9 cellular contexts compared by ENCODE assay signal in the genomic region with DNA sequence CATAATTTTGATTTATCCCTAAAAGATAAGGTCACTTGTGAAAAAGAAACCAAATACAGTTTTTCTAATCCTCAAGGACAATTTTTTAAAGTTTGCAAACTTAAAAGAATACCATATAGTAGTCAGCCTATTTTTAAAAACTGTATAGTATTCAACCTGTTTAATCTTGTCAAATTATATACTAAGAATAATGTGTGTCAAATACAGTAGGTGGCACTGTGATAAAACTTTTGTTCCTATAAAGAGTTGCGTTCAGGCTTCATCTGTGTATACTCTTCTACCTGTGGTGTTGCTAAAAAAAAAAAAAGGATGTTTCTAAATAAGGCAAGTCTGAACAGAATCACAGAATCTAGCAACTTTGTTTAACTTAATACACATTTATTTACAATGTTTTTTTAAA.
DNase-seq lines count a peak whose midpoint lies in the region; ATAC-seq and TF ChIP-seq lines count a peak whose summit lies in the region.
"Had no signal": no experiment of that assay in that cellular context is flagged by ENCODE, and none has a peak within 500 bp of the region (broad histone marks: within the 10 kb centered on the region; RNA-seq: fewer than 3 reads in every experiment).

No MANE protein-coding gene starts in this region.

- CTCF ChIA-PET in WTC11 (lab: Charles Lee): interaction anchor here (1.6 kb wide), 1 partner anchor 147 kb away, joined by 5 read pairs; no protein-coding TSS in a partner anchor

- H3K9me3 Mint-ChIP-seq in HFFc6 (no peaks in the 10 kb centered on the region), WTC11 (no peaks in the 10 kb centered on the region)
- H3K9me3 Mint-ChIP-seq in activated T-cell treated with anti-CD3 and anti-CD28 coated beads, Interleukin-2, amount 50 U/mL, for 4 hours: no peaks in the 10 kb centered on the region

- DNase-seq in CD1c-positive myeloid dendritic cell (ENCODE audit: extremely low spot score): peak; percentile 13
- peak; percentile 16 for DNase-seq in HFFc6
- DNase-seq in SW480 (ENCODE audit: low spot score): peak; percentile 77
- peak; percentile 7 for DNase-seq in kidney glomerular epithelial cell (lab: John Stamatoyannopoulos, UW)
- DNase-seq in activated naive CD4-positive, alpha-beta T cell treated with Interleukin-2 at 50 U/mL for 16 hours: no peak
- DNase-seq in GM10266 (ENCODE audit: extremely low spot score): no peak
- DNase-seq in activated T-cell treated with anti-CD3 and anti-CD28 coated beads, Interleukin-2, amount 50 U/mL, for 4 hours: no peak
- no peak for DNase-seq in WTC11 (ENCODE audit: low spot score)
- DNase-seq: stimulated activated CD4-positive, alpha-beta T cell treated with anti-CD3 and anti-CD28 coated beads, Interleukin-2, amount 100 ng/mL, for 24 hours had no signal

- POLR2A ChIA-PET in WTC11 (lab: Charles Lee): no interaction called here

- H3K4me3 Mint-ChIP-seq in HFFc6 (no peak overlapping the region), WTC11 (no peak overlapping the region)
- no peak overlapping the region for H3K4me3 Mint-ChIP-seq in activated T-cell treated with anti-CD3 and anti-CD28 coated beads, Interleukin-2, amount 50 U/mL, for 4 hours

- peaks cover 20% of the 10 kb centered on the region for H3K36me3 Mint-ChIP-seq in HFFc6 (ENCODE audit: low read depth)
- H3K36me3 Mint-ChIP-seq in activated T-cell treated with anti-CD3 and anti-CD28 coated beads, Interleukin-2, amount 50 U/mL, for 4 hours (ENCODE audit: insufficient read depth): peaks cover 16% of the 10 kb centered on the region
- H3K36me3 Mint-ChIP-seq in WTC11: peaks cover 40% of the 10 kb centered on the region

- ATAC-seq in activated T-cell treated with anti-CD3 and anti-CD28 coated beads, Interleukin-2, amount 50 U/mL, for 4 hours: no peak
- no peak for ATAC-seq in WTC11

- H3K27ac Mint-ChIP-seq in HFFc6: no peak overlapping the region
- H3K27ac Mint-ChIP-seq in WTC11: no peak overlapping the region

- no peaks in the 10 kb centered on the region for H3K27me3 Mint-ChIP-seq in HFFc6 (ENCODE audit: insufficient read depth)
- H3K27me3 Mint-ChIP-seq in activated T-cell treated with anti-CD3 and anti-CD28 coated beads, Interleukin-2, amount 50 U/mL, for 4 hours (ENCODE audit: low read depth): no peaks in the 10 kb centered on the region
- H3K27me3 Mint-ChIP-seq in WTC11 (ENCODE audit: low read depth): no peaks in the 10 kb centered on the region

- H3K4me1 Mint-ChIP-seq in HFFc6 (ENCODE audit: low read depth) (peaks cover 11% of the 10 kb centered on the region), WTC11 (no peaks in the 10 kb centered on the region)
- H3K4me1 Mint-ChIP-seq in activated T-cell treated with anti-CD3 and anti-CD28 coated beads, Interleukin-2, amount 50 U/mL, for 4 hours (ENCODE audit: low read depth): peaks cover 2% of the 10 kb centered on the region

- TF ChIP-seq CTCF in HFFc6 (IDR thresholded peaks at IDR 0.05) (peak; percentile 73), GM10266 (IDR thresholded peaks at IDR 0.05; ENCODE audit: control insufficient read depth, insufficient read depth, low read depth, missing control alignments) (no peak), WTC11 (IDR thresholded peaks at IDR 0.05) (no peak; the same call in 1 of the 2 replicates)

TF ChIP-seq in WTC11, 78 proteins besides CTCF, POLR2A, EP300 and RAD21:
- no peak for TF ChIP-seq ZBTB43 (CRISPR knock-in tag; IDR thresholded peaks at IDR 0.05)
- no peak for TF ChIP-seq SMAD3 (CRISPR knock-in tag; IDR thresholded peaks at IDR 0.05; ENCODE audit: borderline replicate concordance)
- no peak for TF ChIP-seq NFATC4 (CRISPR knock-in tag; IDR thresholded peaks at IDR 0.05)
- no peak for TF ChIP-seq GRHL2 (CRISPR knock-in tag; IDR thresholded peaks at IDR 0.05; ENCODE audit: insufficient replicate concordance, severe bottlenecking)
- TF ChIP-seq ZMAT4 (CRISPR knock-in tag; IDR thresholded peaks at IDR 0.05): no peak
- TF ChIP-seq IRF2 (CRISPR knock-in tag; IDR thresholded peaks at IDR 0.05; ENCODE audit: borderline replicate concordance, low read depth): no peak
- no peak for TF ChIP-seq NFE2L1 (CRISPR knock-in tag; IDR thresholded peaks at IDR 0.05)
- TF ChIP-seq, protein P1, sequence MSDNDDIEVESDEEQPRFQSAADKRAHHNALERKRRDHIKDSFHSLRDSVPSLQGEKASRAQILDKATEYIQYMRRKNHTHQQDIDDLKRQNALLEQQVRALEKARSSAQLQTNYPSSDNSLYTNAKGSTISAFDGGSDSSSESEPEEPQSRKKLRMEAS (CRISPR knock-in tag; IDR thresholded peaks at IDR 0.05): no peak
- TF ChIP-seq TEAD4 (CRISPR knock-in tag; IDR thresholded peaks at IDR 0.05): no peak
- no peak for TF ChIP-seq CBFB (CRISPR knock-in tag; IDR thresholded peaks at IDR 0.05; ENCODE audit: low read depth)
- no peak for TF ChIP-seq E2F1 (CRISPR knock-in tag; IDR thresholded peaks at IDR 0.05)
- TF ChIP-seq ATF3 (CRISPR knock-in tag; conservative IDR thresholded peaks at IDR 0.05): no peak
- TF ChIP-seq ZNF219 (CRISPR knock-in tag; IDR thresholded peaks at IDR 0.05; ENCODE audit: borderline replicate concordance): no peak
- TF ChIP-seq JUN (CRISPR knock-in tag; IDR thresholded peaks at IDR 0.05): no peak
- TF ChIP-seq ZNF671 (CRISPR knock-in tag; IDR thresholded peaks at IDR 0.05): no peak
- TF ChIP-seq MYBL2 (CRISPR knock-in tag; IDR thresholded peaks at IDR 0.05): no peak

Comparison
In these comparisons a context has a peak if more than half of its experiments do, and no peak if none do; other contexts are left out.
1. DNase-seq: peak in CD1c-positive myeloid dendritic cell (single experiment), HFFc6 (single experiment), SW480 (single experiment) and kidney glomerular epithelial cell (single experiment); none in activated naive CD4-positive, alpha-beta T cell treated with Interleukin-2 at 50 U/mL for 16 hours (single experiment), GM10266 (single experiment), activated T-cell treated with anti-CD3 and anti-CD28 coated beads, Interleukin-2, amount 50 U/mL, for 4 hours (single experiment) and WTC11 (single experiment).